8 cellular contexts compared by ENCODE assay signal in genomic region chr10:73729781-73730152, GRCh38. TPM values are rescaled to one million over a fixed set of nuclear protein-coding genes. Genes with fewer than 3 reads are reported as not detected.
DNase-seq lines count a peak whose midpoint lies in the region; ATAC-seq, FAIRE-seq and TF ChIP-seq lines count a peak whose summit lies in the region.
"Not testable (repeated sequence)": the region's sequence is repeated elsewhere in the genome, so short reads cannot be mapped to it uniquely, and the experiment has no call there.

No MANE protein-coding gene starts in this region.

- not testable (repeated sequence) for H3K27me3 ChIP-seq in GM23338 (ENCODE audit: insufficient read depth); OCI-LY3 (ENCODE audit: low read depth, low read length); bronchial epithelial cell (ENCODE audit: control insufficient read depth, insufficient read depth, low read length); cardiac muscle cell

- H3K9me2 ChIP-seq in GM23338 (ENCODE audit: insufficient read depth): not testable (repeated sequence)

- H3K79me2 ChIP-seq in GM23338 (replicated peaks; ENCODE audit: insufficient read depth): peaks cover 19% of the 10 kb centered on the region
- H3K79me2 ChIP-seq in OCI-LY3 (ENCODE audit: low read length): peaks cover 26% of the 10 kb centered on the region

- H3K4me2 ChIP-seq in A549 (peak overlapping the region; percentile 78), GM23338 (peak overlapping the region; percentile 86), OCI-LY3 (ENCODE audit: low read length) (peak overlapping the region; percentile 80)

- not testable (repeated sequence) for H3K9me3 Mint-ChIP-seq in GM23338, naive B cell

- TF ChIP-seq POLR2A in A549 (IDR thresholded peaks at IDR 0.05; ENCODE audit: low read length): not testable (repeated sequence)

- H3K36me3 Mint-ChIP-seq in GM23338 (ENCODE audit: low read depth): peaks cover 24% of the 10 kb centered on the region; the same call in 2 of the 3 replicates
- not testable (repeated sequence) for H3K36me3 Mint-ChIP-seq in naive B cell

- POLR2A ChIA-PET in A549 (lab: Yijun Ruan, JAX): interaction anchor here (0.8 to 2.8 kb wide), 5 partner anchors 11 to 233 kb away, joined by 3 to 45 read pairs (median 5); partner anchors contain the start of genes CHCHD1 and SEC24C

- H3K4me1 ChIP-seq in A549 (peaks cover 10% of the 10 kb centered on the region), GM23338 (ENCODE audit: insufficient read depth) (peaks cover 12% of the 10 kb centered on the region)
- H3K4me1 ChIP-seq in OCI-LY3 (ENCODE audit: low read length); cardiac muscle cell (ENCODE audit: low read depth): not testable (repeated sequence)

- H3K36me3 ChIP-seq in GM23338 (ENCODE audit: insufficient read depth); OCI-LY3 (replicated peaks; ENCODE audit: low read depth, low read length); bronchial epithelial cell (ENCODE audit: control insufficient read depth, insufficient read depth, low read length): not testable (repeated sequence)
- peaks cover 20% of the 10 kb centered on the region for H3K36me3 ChIP-seq in cardiac muscle cell

- H3K27ac ChIP-seq in A549 (peak overlapping the region; percentile 93 to 96), GM23338 (ENCODE audit: low read depth) (0 out of 2 replicates have a peak overlapping the region, but pooled peaks have one; percentile 95), OCI-LY3 (ENCODE audit: low read length) (peak overlapping the region; percentile 71; the same call in 1 of the 2 replicates), cardiac muscle cell (peak overlapping the region; percentile 90)

- DNase-seq in A549 (ENCODE audit: low read depth in 1 of 2, low spot score in 1 of 2): peak in 1 of 2 experiments; percentile 24
- DNase-seq in GM23338 (ENCODE audit: low spot score); naive B cell: not testable (repeated sequence)
- DNase-seq in activated CD8-positive, alpha-beta memory T cell treated with anti-CD3 and anti-CD28 coated beads for 24 hours: peak; percentile 77
- peak; percentile 47 for DNase-seq in bronchial epithelial cell (ENCODE audit: low read depth)
- DNase-seq in cardiac muscle cell (ENCODE audit: low read depth in 1 of 2, low spot score in 1 of 2): peak in 1 of 2 donors; percentile 53
- DNase-seq in stimulated activated CD4-positive, alpha-beta T cell treated with anti-CD3 and anti-CD28 coated beads, Interleukin-4, amount 100 ng/mL, for 1 hour: peak; percentile 25

- H3K4me3 Mint-ChIP-seq in GM23338: peak overlapping the region; percentile 94
- H3K4me3 Mint-ChIP-seq in naive B cell: peak overlapping the region; percentile 93 to 100 (median 99)

- H3K27me3 Mint-ChIP-seq in GM23338 (ENCODE audit: insufficient read depth, low read depth, poor library complexity); naive B cell: not testable (repeated sequence)

- TF ChIP-seq EP300 in A549 (IDR thresholded peaks at IDR 0.05): not testable (repeated sequence)

- H3K4me3 ChIP-seq in A549 (peak overlapping the region; percentile 73), GM23338 (peak overlapping the region; percentile 91), OCI-LY3 (ENCODE audit: low read length) (peak overlapping the region; percentile 96), bronchial epithelial cell (ENCODE audit: low read depth, low read length) (peak overlapping the region; percentile 74), cardiac muscle cell (peak overlapping the region; percentile 87)

- H3K9me3 ChIP-seq in A549; OCI-LY3 (ENCODE audit: insufficient read depth, low read length); cardiac muscle cell (ENCODE audit: low read depth): not testable (repeated sequence)

- FAIRE-seq in A549 (lab: Jason Lieb, UNC); bronchial epithelial cell (lab: Jason Lieb, UNC): not testable (repeated sequence)

- peak overlapping the region; percentile 99 for H3K27ac Mint-ChIP-seq in GM23338
- peak overlapping the region; percentile 89 to 99 (median 97) for H3K27ac Mint-ChIP-seq in naive B cell

- peak overlapping the region; percentile 83 for H3K9ac ChIP-seq in OCI-LY3 (ENCODE audit: low read length)

- under 1% methylated on average over 9 of the region's 9 CpGs for WGBS in A549 (ENCODE audit: missing lambda C conversion rate)

- not testable (repeated sequence) for TF ChIP-seq CTCF in A549 (IDR thresholded peaks at IDR 0.05); GM23338 (conservative IDR thresholded peaks at IDR 0.05; ENCODE audit: low read depth in 2 of 2); OCI-LY3 (IDR thresholded peaks at IDR 0.05; ENCODE audit: low read depth, low read length); bronchial epithelial cell (IDR thresholded peaks at IDR 0.05; ENCODE audit: insufficient read depth, low read length, severe bottlenecking); cardiac muscle cell (IDR thresholded peaks at IDR 0.05; ENCODE audit: low read depth, low read length)

- peak; percentile 35 to 58; a peak in 5 of 6 replicates for ATAC-seq in A549
- ATAC-seq in GM23338; naive B cell (ENCODE audit: low read depth in 2 of 2): not testable (repeated sequence)

- not testable (repeated sequence) for H3K4me1 Mint-ChIP-seq in GM23338
- peaks cover 5 to 20% (median 9%) of the 10 kb centered on the region in 3 donors for H3K4me1 Mint-ChIP-seq in naive B cell

- not testable (repeated sequence) for TF ChIP-seq RAD21 in A549 (conservative IDR thresholded peaks at IDR 0.05 in 1 of 2, IDR thresholded peaks at IDR 0.05 in 1 of 2)

- H3F3A ChIP-seq in GM23338 (replicated peaks; ENCODE audit: low read depth): peaks cover 12% of the 10 kb centered on the region; the same call in 1 of the 2 replicates

- H2AFZ ChIP-seq in GM23338: not testable (repeated sequence)
- peak overlapping the region; percentile 85; the same call in 1 of the 2 replicates for H2AFZ ChIP-seq in OCI-LY3 (ENCODE audit: low read depth, low read length)

- CTCF ChIA-PET in A549 (lab: Yijun Ruan, JAX): interaction anchor here (0.9 kb wide), 1 partner anchor 200 kb away, joined by 3 read pairs; no protein-coding TSS in a partner anchor

- not testable (repeated sequence) for H4K20me1 ChIP-seq in GM23338 (replicated peaks; ENCODE audit: insufficient read depth); OCI-LY3 (ENCODE audit: insufficient read depth, low read length)

RNA-seq across cellular contexts. Expression of gene SEC24C, which starts 14.4 kb away (rescaled TPM):
- polyA plus RNA-seq in A549 (2011; rRNA removed) (84.7 and 121 TPM in 2 replicates), A549 (2017; fragmentation: RNase III; extraction: RNeasy Plus Mini Kit Qiagen cat#74134 plus additional on column Dnase treatment) (52.6 to 54.3 TPM (median 54.1 TPM) in 3 replicates), GM23338 (2016; fragmentation: Nextera tagmentation; extraction: Ambion mirVana) (16.9 and 17.0 TPM in 2 replicates), cardiac muscle cell (56.6 and 65.2 TPM in 2 replicates), naive B cell (ENCODE audit: low read depth in 6 of 6) (10 to 100 TPM; 20.3 to 39.4 (median 28.2) TPM)
- polyA plus RNA-seq in A549 (2012; cell fraction: cytosol; rRNA removed): 44.8 and 58.3 TPM in 2 replicates
- polyA plus RNA-seq in A549 (2012; cell fraction: nucleus; rRNA removed): 121 and 134 TPM in 2 replicates
- 139 and 162 TPM in 2 replicates for polyA minus RNA-seq in A549 (2011; rRNA and poly(A)+ RNA removed)
- 64.2 and 72.9 TPM in 2 replicates for total RNA-seq in GM23338 (2014; rRNA removed; shearing (Covaris generic))
- total RNA-seq in bronchial epithelial cell (55.0 and 92.4 TPM in 2 replicates), cardiac muscle cell (68.6 and 68.7 TPM in 2 replicates)

RNA-seq across cellular contexts. Expression of gene AGAP5, which starts 31.9 kb away (rescaled TPM):
- polyA plus RNA-seq in A549 (2011; rRNA removed): 4.0 and 4.9 TPM in 2 replicates
- 2.8 and 3.1 TPM in 2 replicates for polyA plus RNA-seq in A549 (2012; cell fraction: cytosol; rRNA removed)
- 16.2 and 18.0 TPM in 2 replicates for polyA plus RNA-seq in A549 (2012; cell fraction: nucleus; rRNA removed)
- 2.5 to 2.8 TPM (median 2.6 TPM) in 3 replicates for polyA plus RNA-seq in A549 (2017; fragmentation: RNase III; extraction: RNeasy Plus Mini Kit Qiagen cat#74134 plus additional on column Dnase treatment)
- 2.3 and 2.7 TPM in 2 replicates for polyA minus RNA-seq in A549 (2011; rRNA and poly(A)+ RNA removed)
- total RNA-seq in GM23338 (2014; rRNA removed; shearing (Covaris generic)): 5.3 and 6.7 TPM in 2 replicates
- polyA plus RNA-seq in GM23338 (2016; fragmentation: Nextera tagmentation; extraction: Ambion mirVana): 4.3 and 5.0 TPM in 2 replicates
- 3.7 and 4.0 TPM in 2 replicates for total RNA-seq in bronchial epithelial cell
- total RNA-seq in cardiac muscle cell: 3.7 and 7.3 TPM in 2 replicates
- 3.1 and 5.3 TPM in 2 replicates for polyA plus RNA-seq in cardiac muscle cell
- polyA plus RNA-seq in naive B cell (ENCODE audit: low read depth in 6 of 6): under 1 TPM in 1 of 6 donors, not detected in 5; 0.35 TPM

RNA-seq across cellular contexts. Expression of gene CHCHD1, which starts 52.1 kb away (rescaled TPM):
- polyA plus RNA-seq in A549 (2011; rRNA removed) (67.2 and 75.4 TPM in 2 replicates), A549 (2017; fragmentation: RNase III; extraction: RNeasy Plus Mini Kit Qiagen cat#74134 plus additional on column Dnase treatment) (75.2 to 83.1 TPM (median 80.6 TPM) in 3 replicates), GM23338 (2016; fragmentation: Nextera tagmentation; extraction: Ambion mirVana) (187 and 196 TPM in 2 replicates), cardiac muscle cell (81.8 and 83.2 TPM in 2 replicates), naive B cell (ENCODE audit: low read depth in 6 of 6) (10 to 100 TPM; 17.6 to 54.5 (median 39.6) TPM)
- polyA plus RNA-seq in A549 (2012; cell fraction: cytosol; rRNA removed): 68.7 and 75.5 TPM in 2 replicates
- 17.1 and 21.1 TPM in 2 replicates for polyA plus RNA-seq in A549 (2012; cell fraction: nucleus; rRNA removed)
- polyA minus RNA-seq in A549 (2011; rRNA and poly(A)+ RNA removed): 5.2 and 5.7 TPM in 2 replicates
- total RNA-seq in GM23338 (2014; rRNA removed; shearing (Covaris generic)): 40.6 and 41.1 TPM in 2 replicates
- total RNA-seq in bronchial epithelial cell (13.2 and 25.1 TPM in 2 replicates), cardiac muscle cell (37.8 and 42.5 TPM in 2 replicates)

RNA-seq across cellular contexts. Expression of gene ZSWIM8, which starts 55.6 kb away (rescaled TPM):
- 24.3 and 31.7 TPM in 2 replicates for polyA plus RNA-seq in A549 (2011; rRNA removed)
- polyA plus RNA-seq in A549 (2012; cell fraction: cytosol; rRNA removed): 49.3 and 68.4 TPM in 2 replicates
- 177 and 309 TPM in 2 replicates for polyA plus RNA-seq in A549 (2012; cell fraction: nucleus; rRNA removed)
- polyA plus RNA-seq in A549 (2017; fragmentation: RNase III; extraction: RNeasy Plus Mini Kit Qiagen cat#74134 plus additional on column Dnase treatment): 33.9 to 44.5 TPM (median 43.0 TPM) in 3 replicates
- 65.0 and 70.7 TPM in 2 replicates for polyA minus RNA-seq in A549 (2011; rRNA and poly(A)+ RNA removed)
- total RNA-seq in GM23338 (2014; rRNA removed; shearing (Covaris generic)): 30.4 and 40.5 TPM in 2 replicates
- polyA plus RNA-seq in GM23338 (2016; fragmentation: Nextera tagmentation; extraction: Ambion mirVana): 20.0 and 20.5 TPM in 2 replicates
- total RNA-seq in bronchial epithelial cell: 27.1 and 43.1 TPM in 2 replicates
- total RNA-seq in cardiac muscle cell: 89.3 and 115 TPM in 2 replicates
- 37.1 and 63.7 TPM in 2 replicates for polyA plus RNA-seq in cardiac muscle cell
- polyA plus RNA-seq in naive B cell (ENCODE audit: low read depth in 6 of 6): 10 to 100 TPM in 5 of 6 donors, 1 to 10 TPM in 1; 4.3 to 21.7 (median 15.8) TPM
